Comparison of ENCODE assay signal across 9 cellular contexts in genomic region chrX:11100281-11101035, GRCh38. TPM values are rescaled to one million over a fixed set of nuclear protein-coding genes. Genes with fewer than 3 reads are reported as not detected.
DNase-seq lines count a peak whose midpoint lies in the region; ATAC-seq and TF ChIP-seq lines count a peak whose summit lies in the region.
"Had no signal": no experiment of that assay in that cellular context is flagged by ENCODE, and none has a peak within 500 bp of the region (broad histone marks: within the 10 kb centered on the region; RNA-seq: fewer than 3 reads in every experiment).

No MANE protein-coding gene starts in this region.

- no peaks in the 10 kb centered on the region for H3K79me2 ChIP-seq in smooth muscle cell (ENCODE audit: low read depth)

- H3K4me2 ChIP-seq in IMR-90 (ENCODE audit: low read depth, low read length) (peak overlapping the region; percentile 21; the same call in 1 of the 2 replicates), smooth muscle cell (peak overlapping the region; percentile 19)

- dilution Hi-C loops in IMR-90 (cut with HindIII; ENCODE audit: low sequenced_read_pairs, unreplicated experiment): no loop called here

- peak overlapping the region; percentile 31; the same call in 1 of the 2 replicates for H3K23ac ChIP-seq in IMR-90 (ENCODE audit: low read depth, low read length)

- H3K79me1 ChIP-seq in IMR-90 (ENCODE audit: low read depth in 1 of 2, low read length in 2 of 2): no peaks in the 10 kb centered on the region

- H3K36me3 ChIP-seq in IMR-90 (ENCODE audit: control insufficient read depth, insufficient read depth, low read length) (no peaks in the 10 kb centered on the region), smooth muscle cell (ENCODE audit: low read depth) (no peaks in the 10 kb centered on the region)

- TF ChIP-seq CTCF in IMR-90 (conservative IDR thresholded peaks at IDR 0.05; ENCODE audit: low read depth, low read length) (peak; percentile 66), smooth muscle cell (IDR thresholded peaks at IDR 0.05; ENCODE audit: borderline replicate concordance, insufficient read depth, poor library complexity, severe bottlenecking) (peak; percentile 39)

- no peak overlapping the region for H2AK5ac ChIP-seq in IMR-90 (ENCODE audit: low read depth, low read length)

- ATAC-seq in IMR-90 (ENCODE audit: low read depth) (peak; percentile 80), left ventricle myocardium superior (peak; percentile 47), GM18498 (IDR thresholded peaks at IDR 0.05; ENCODE audit: unreplicated experiment) (no peak), GM19351 (IDR thresholded peaks at IDR 0.05; ENCODE audit: unreplicated experiment) (no peak)

- H4K5ac ChIP-seq in IMR-90 (ENCODE audit: low read depth, low read length): peak overlapping the region; percentile 49; the same call in 1 of the 2 replicates

- in situ Hi-C loops in Caki2 (cut with HindIII; ENCODE audit: low pct_unique_long_range_greater_than_20kb, low sequenced_read_pairs) (no loop called here), IMR-90 (cut with MboI; ENCODE audit: low sequenced_read_pairs) (no loop called here)

- WGBS in IMR-90 (ENCODE audit: extremely low coverage in 2 of 2, insufficient read length in 1 of 2), 2 experiments: 100% methylated on average over 2 of the region's 10 CpGs; no CpG with 5 or more reads in 1 of the 2 experiments
- 48% methylated on average over 10 of the region's 10 CpGs for WGBS in smooth muscle cell (ENCODE audit: low lambda C conversion rate)

- H3K14ac ChIP-seq in IMR-90 (replicated peaks; ENCODE audit: low read depth, low read length): 0 out of 2 replicates have a peak overlapping the region, but pooled peaks have one; percentile 20

- 0 out of 2 replicates have a peak, but pooled peaks cover 2% of the 10 kb centered on the region for H3K4me1 ChIP-seq in IMR-90 (ENCODE audit: control insufficient read depth, insufficient read depth, low read length)
- no peaks in the 10 kb centered on the region for H3K4me1 ChIP-seq in smooth muscle cell (ENCODE audit: low read depth)

- H3K27ac ChIP-seq in IMR-90 (ENCODE audit: insufficient read depth, low read length) (peak overlapping the region; percentile 69; the same call in 1 of the 2 replicates), smooth muscle cell (ENCODE audit: low read depth) (peak overlapping the region; percentile 56)

- H3K27me3 ChIP-seq in IMR-90 (ENCODE audit: control insufficient read depth, insufficient read depth, low read length): no peaks in the 10 kb centered on the region
- no peaks in the 10 kb centered on the region for H3K27me3 ChIP-seq in smooth muscle cell (ENCODE audit: low read depth)

- H2BK20ac ChIP-seq in IMR-90 (ENCODE audit: low read depth, low read length): peak overlapping the region; percentile 73; the same call in 1 of the 2 replicates

- DNase-seq in Caki2 (ENCODE audit: low read depth) (peak; percentile 77), IMR-90 (peak; percentile 80), T1000 (lab: John Stamatoyannopoulos, UW) (peak; percentile 6), left ventricle myocardium superior (no peak), smooth muscle cell (lab: John Stamatoyannopoulos, UW; ENCODE audit: unreplicated experiment) (no peak)
- DNase-seq in activated CD4-positive, alpha-beta T cell treated with anti-CD3 and anti-CD28 coated beads for 48 hours: no peak

- intact Hi-C loops in IMR-90 (cut with micrococcal nuclease): loop anchor here (1.0 to 5.0 kb wide), 6 partner anchors 331 to 910 kb away; no protein-coding TSS in a partner anchor
- intact Hi-C loops in left ventricle myocardium superior (cut with micrococcal nuclease): no loop called here

- H3K4me3 ChIP-seq in IMR-90 (ENCODE audit: insufficient read depth, low read depth, low read length): no peak overlapping the region
- no peak overlapping the region for H3K4me3 ChIP-seq in smooth muscle cell
- H3K4me3 ChIP-seq: lung had no signal

- H4K20me1 ChIP-seq in IMR-90 (ENCODE audit: insufficient read depth, low read length) (no peaks in the 10 kb centered on the region), smooth muscle cell (ENCODE audit: low read depth) (no peaks in the 10 kb centered on the region)

- H3K9ac ChIP-seq in IMR-90 (ENCODE audit: low read depth, low read length) (peak overlapping the region; percentile 36), smooth muscle cell (ENCODE audit: low read depth) (peak overlapping the region; percentile 28)

- H2BK120ac ChIP-seq in IMR-90 (ENCODE audit: low read depth, low read length): peak overlapping the region; percentile 82

- H4K91ac ChIP-seq in IMR-90 (ENCODE audit: insufficient read depth, low read depth, low read length): peak overlapping the region; percentile 60

- TF ChIP-seq POLR2A in IMR-90 (IDR thresholded peaks at IDR 0.05; ENCODE audit: low read depth, low read length): no peak

- H2BK15ac ChIP-seq in IMR-90 (ENCODE audit: low read depth, low read length): peak overlapping the region; percentile 35; the same call in 1 of the 3 replicates

- CTCF ChIA-PET in IMR-90 (lab: Yijun Ruan, JAX): interaction anchor here (0.6 to 1.0 kb wide), 3 partner anchors 13 to 910 kb away, joined by 3 to 4 read pairs (median 3); no protein-coding TSS in a partner anchor

- H3F3A ChIP-seq in smooth muscle cell (ENCODE audit: low read depth): no peaks in the 10 kb centered on the region

- H3K4ac ChIP-seq in IMR-90 (ENCODE audit: low read depth, low read length): peak overlapping the region; percentile 63

- no peak overlapping the region for H3K56ac ChIP-seq in IMR-90 (ENCODE audit: extremely low read depth, insufficient read depth, low read length)

- no TSS peak for BruUV-seq in IMR-90 (replicated peaks; lab: Mats Ljungman, UMichigan)

- H2AK9ac ChIP-seq in IMR-90 (replicated peaks; ENCODE audit: low read depth, low read length, poor library complexity): no peak overlapping the region

- peak overlapping the region; percentile 84 for H2BK5ac ChIP-seq in IMR-90 (ENCODE audit: low read depth, low read length, poor library complexity, severe bottlenecking)

- H3K9me1 ChIP-seq in IMR-90 (ENCODE audit: insufficient read depth, low read length): no peaks in the 10 kb centered on the region

- peak overlapping the region in 1 of 2 experiments; percentile 72; a peak in 2 of 4 replicates for H4K8ac ChIP-seq in IMR-90 (ENCODE audit: low read depth in 2 of 2, low read length in 2 of 2)

- no peaks in the 10 kb centered on the region for H3K9me3 ChIP-seq in IMR-90 (ENCODE audit: control insufficient read depth, insufficient read depth, low read length)
- H3K9me3 ChIP-seq in smooth muscle cell (replicated peaks; ENCODE audit: low read depth): no peaks in the 10 kb centered on the region

- no peak overlapping the region for H2AFZ ChIP-seq in IMR-90 (replicated peaks; ENCODE audit: low read length, poor library complexity)
- no peak overlapping the region for H2AFZ ChIP-seq in smooth muscle cell (ENCODE audit: low read depth)

- POLR2A ChIA-PET in IMR-90 (lab: Charles Lee; ENCODE audit: unreplicated experiment): interaction anchor here (0.9 kb wide), 1 partner anchor 375 kb away, joined by 5 read pairs; no protein-coding TSS in a partner anchor

- H3K18ac ChIP-seq in IMR-90 (ENCODE audit: low read depth, low read length): peak overlapping the region; percentile 84

- TF ChIP-seq RAD21 in IMR-90 (IDR thresholded peaks at IDR 0.05; ENCODE audit: low read length): peak; percentile 81

TF ChIP-seq in IMR-90, 13 proteins besides CTCF, POLR2A, EP300 and RAD21:
- TF ChIP-seq MAZ (IDR thresholded peaks at IDR 0.05; ENCODE audit: borderline replicate concordance, low read depth, low read length) (no peak), RCOR1 (IDR thresholded peaks at IDR 0.05; ENCODE audit: insufficient replicate concordance, low read length) (no peak), MAFK (IDR thresholded peaks at IDR 0.05; ENCODE audit: low read depth, low read length) (no peak), FOS (IDR thresholded peaks at IDR 0.05; ENCODE audit: low read depth, low read length) (no peak), SMC3 (IDR thresholded peaks at IDR 0.05; ENCODE audit: low read depth, low read length) (peak; percentile 59), CHD1 (IDR thresholded peaks at IDR 0.05; ENCODE audit: low read depth, low read length) (no peak), NFE2L2 (IDR thresholded peaks at IDR 0.05; ENCODE audit: low read depth, low read length) (no peak)

RNA-seq across cellular contexts. Expression of gene HCCS, which starts 10.7 kb away (rescaled TPM):
- 44.0 and 51.4 TPM in 2 replicates for total RNA-seq in Caki2 (2014; rRNA removed; shearing (Covaris generic); ENCODE audit: low replicate concordance)
- 24.0 and 35.8 TPM in 2 replicates for total RNA-seq in IMR-90 (2012; rRNA removed)
- 26.5 and 28.6 TPM in 2 replicates for polyA plus RNA-seq in IMR-90 (2012; rRNA removed)
- 9.4 and 12.1 TPM in 2 replicates for polyA plus RNA-seq in IMR-90 (2012; cell fraction: cytosol; rRNA removed)
- polyA plus RNA-seq in IMR-90 (2012; cell fraction: nucleus; rRNA removed; ENCODE audit: low replicate concordance): 2.3 and 9.4 TPM in 2 replicates
- total RNA-seq in left ventricle myocardium superior: 57.7 TPM
- total RNA-seq in smooth muscle cell: 18.8 and 25.8 TPM in 2 replicates
- 27.3 and 36.9 TPM in 2 replicates for polyA plus RNA-seq in smooth muscle cell

Comparison
In these comparisons a context has a peak if more than half of its experiments do, and no peak if none do; other contexts are left out.
1. DNase-seq: peak in Caki2 (single experiment), IMR-90 (single experiment) and T1000 (single experiment); none in left ventricle myocardium superior (single experiment), smooth muscle cell (single experiment) and activated CD4-positive, alpha-beta T cell treated with anti-CD3 and anti-CD28 coated beads for 48 hours (single experiment).
2. ATAC-seq: peak in IMR-90 (single experiment) and left ventricle myocardium superior (single experiment); none in GM18498 (single experiment) and GM19351 (single experiment).